15 cellular contexts compared by ENCODE assay signal in the genomic region with DNA sequence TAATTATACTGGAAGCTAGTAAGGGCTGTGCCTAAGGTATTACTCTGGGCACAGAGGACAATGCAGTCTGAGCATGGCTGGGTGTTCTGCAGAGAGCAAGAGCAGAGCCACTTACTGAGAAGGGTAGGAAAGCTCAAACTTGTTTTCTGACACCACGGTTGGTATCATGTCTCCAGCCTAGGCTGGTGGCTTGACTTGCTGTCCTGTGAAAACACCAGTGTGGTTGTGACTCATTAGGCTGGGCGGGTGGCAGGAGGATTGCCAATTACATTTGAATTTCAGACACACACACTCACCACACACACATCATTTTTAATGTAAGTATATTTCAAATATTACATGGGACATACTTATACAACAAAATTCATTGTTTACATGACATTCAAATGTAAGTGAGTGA. TPM values are rescaled to one million over a fixed set of nuclear protein-coding genes. Genes with fewer than 3 reads are reported as not detected.
DNase-seq lines count a peak whose midpoint lies in the region; ATAC-seq, FAIRE-seq and TF ChIP-seq lines count a peak whose summit lies in the region.
"Had no signal": no experiment of that assay in that cellular context is flagged by ENCODE, and none has a peak within 500 bp of the region (broad histone marks: within the 10 kb centered on the region; RNA-seq: fewer than 3 reads in every experiment).

No MANE protein-coding gene starts in this region.

- no peaks in the 10 kb centered on the region for H3K36me3 Mint-ChIP-seq in activated T-helper 17 cell treated with anti-CD3 and anti-CD28 coated beads, Interleukin-2, amount 50 U/mL, for 72 hours (ENCODE audit: low read depth)

- FAIRE-seq in H54 (lab: Jason Lieb, UNC) = peak; percentile 11
- FAIRE-seq: small intestine, TTC549 had no signal

- peak; percentile 71 for ATAC-seq in activated T-helper 17 cell treated with anti-CD3 and anti-CD28 coated beads, Interleukin-2, amount 50 U/mL, for 72 hours (replicated peaks)
- ATAC-seq in GM18867 (IDR thresholded peaks at IDR 0.05; ENCODE audit: unreplicated experiment) (no peak), sciatic nerve (no peak)

- H3K4me1 ChIP-seq in BLaER1 = peaks cover 57% of the 10 kb centered on the region
- peaks cover 0 to 8% (median 0%) of the 10 kb centered on the region in 4 donors for H3K4me1 ChIP-seq in Peyer's patch

- H3K27me3 ChIP-seq in BLaER1 (no peaks in the 10 kb centered on the region), Peyer's patch (no peaks in the 10 kb centered on the region), H7 (ENCODE audit: control insufficient read depth, insufficient read depth, low read length) (peaks cover 31% of the 10 kb centered on the region)

- H3K27me3 Mint-ChIP-seq in activated T-helper 17 cell treated with anti-CD3 and anti-CD28 coated beads, Interleukin-2, amount 50 U/mL, for 72 hours = no peaks in the 10 kb centered on the region

- H3K4me3 Mint-ChIP-seq in activated T-helper 17 cell treated with anti-CD3 and anti-CD28 coated beads, Interleukin-2, amount 50 U/mL, for 72 hours = peak overlapping the region; percentile 65

- peak overlapping the region; percentile 85; the same call in 1 of the 2 replicates for H3K4me2 ChIP-seq in BLaER1

- H3K4me3 ChIP-seq in BLaER1 (no peak overlapping the region), foreskin fibroblast (ENCODE audit: low read depth in 1 of 2, low read length in 2 of 2) (no peak overlapping the region), Peyer's patch (no peak overlapping the region), H7 (ENCODE audit: insufficient read depth, low read depth, low read length) (no peak overlapping the region)

- no peak overlapping the region for H3K9ac ChIP-seq in BLaER1

- H3K27ac ChIP-seq in BLaER1 = no peak overlapping the region
- no peak overlapping the region for H3K27ac ChIP-seq in Peyer's patch

- no peak for TF ChIP-seq CTCF in foreskin fibroblast (IDR thresholded peaks at IDR 0.05; ENCODE audit: low read depth, low read length)
- no peak for TF ChIP-seq CTCF in Peyer's patch (IDR thresholded peaks at IDR 0.05)

- no peak overlapping the region for H3K27ac Mint-ChIP-seq in activated T-helper 17 cell treated with anti-CD3 and anti-CD28 coated beads, Interleukin-2, amount 50 U/mL, for 72 hours

- no peak for TF ChIP-seq POLR2A in H54 (IDR thresholded peaks at IDR 0.05; ENCODE audit: low read depth, low read length)
- TF ChIP-seq POLR2A in Peyer's patch (IDR thresholded peaks at IDR 0.05) = no peak

- H3K9me3 Mint-ChIP-seq in activated T-helper 17 cell treated with anti-CD3 and anti-CD28 coated beads, Interleukin-2, amount 50 U/mL, for 72 hours = no peaks in the 10 kb centered on the region

- no peaks in the 10 kb centered on the region for H4K20me1 ChIP-seq in BLaER1

- intact Hi-C loops in sciatic nerve (cut with DNase I) = no loop called here

- no peaks in the 10 kb centered on the region for H3K9me3 ChIP-seq in BLaER1
- no peaks in the 10 kb centered on the region for H3K9me3 ChIP-seq in Peyer's patch
- H3K9me3 ChIP-seq: thoracic aorta had no signal

- H3K4me1 Mint-ChIP-seq in activated T-helper 17 cell treated with anti-CD3 and anti-CD28 coated beads, Interleukin-2, amount 50 U/mL, for 72 hours = peaks cover 11% of the 10 kb centered on the region

- peak; percentile 19 for DNase-seq in H54 (ENCODE audit: insufficient read length, low spot score)
- DNase-seq in foreskin fibroblast = peak; percentile 21 to 50
- no peak for DNase-seq in Peyer's patch
- no peak for DNase-seq in H7
- DNase-seq in sciatic nerve (ENCODE audit: low spot score) = no peak
- DNase-seq: anterior cingulate cortex, hippocampal formation, NCI-H1930, SHP77 treated with DMSO at 0.1 percent for 48 hours, small intestine had no signal

- no peaks in the 10 kb centered on the region for H3K36me3 ChIP-seq in BLaER1
- H3K36me3 ChIP-seq in Peyer's patch = no peaks in the 10 kb centered on the region
- H3K36me3 ChIP-seq in H7 (replicated peaks; ENCODE audit: control insufficient read depth, insufficient read depth, low read length) = no peaks in the 10 kb centered on the region
- H3K36me3 ChIP-seq: thoracic aorta had no signal

RNA-seq across cellular contexts. Expression of gene MTM1, which starts 19.7 kb away (rescaled TPM):
- total RNA-seq in activated T-helper 17 cell treated with anti-CD3 and anti-CD28 coated beads, Interleukin-2, amount 50 U/mL, for 72 hours = 10 to 100 TPM; 17.1 to 21.4 TPM
- 10 to 100 TPM; 12.4 to 22.2 (median 18.1) TPM for total RNA-seq in Peyer's patch
- 15.9 and 22.4 TPM in 2 replicates for total RNA-seq in H7 (2014; rRNA removed; shearing (Covaris generic))
- 30.6 TPM for total RNA-seq in sciatic nerve

Comparison
In these comparisons a context has a peak if more than half of its experiments do, and no peak if none do; other contexts are left out.
1. DNase-seq: peak in H54 (single experiment) and foreskin fibroblast (2 of 2); none in Peyer's patch (0 of 3), H7 (single experiment) and sciatic nerve (single experiment).